ENCODE assay signal across 14 cellular contexts in genomic region chr9:76321185-76321828, GRCh38.
A peak's percentile ranks its signal among the peaks of the same experiment; 100 is the strongest.
DNase-seq lines count a peak whose midpoint lies in the region; FAIRE-seq and TF ChIP-seq lines count a peak whose summit lies in the region.
"Had no signal": no experiment of that assay in that cellular context is flagged by ENCODE, and none has a peak within 500 bp of the region (broad histone marks: within the 10 kb centered on the region; RNA-seq: fewer than 3 reads in every experiment).

No MANE protein-coding gene starts in this region.

- FAIRE-seq in HTR-8/SVneo (lab: Jason Lieb, UNC) (no peak), bronchial epithelial cell (lab: Jason Lieb, UNC) (no peak)

- DNase-seq in ACHN (peak; percentile 40), HTR-8/SVneo (ENCODE audit: insufficient read length, low spot score) (peak; percentile 82), bronchial epithelial cell (ENCODE audit: low read depth) (peak; percentile 78), kidney epithelial cell (ENCODE audit: low read depth) (peak; percentile 71), HAP-1 (ENCODE audit: low spot score in 2 of 2) (no peak), mucosa of gallbladder (ENCODE audit: low spot score) (no peak)
- DNase-seq in CD4-positive, alpha-beta memory T cell: no peak
- DNase-seq in activated CD4-positive, alpha-beta T cell treated with anti-CD3 and anti-CD28 coated beads, Interleukin-2, amount 50 U/mL, for 4 hours: no peak
- DNase-seq: activated CD4-positive, alpha-beta T cell treated with anti-CD3 and anti-CD28 coated beads, Interleukin-2, amount 50 U/mL, for 1 hour; activated gamma-delta T cell; NCI-H524 treated with DMSO at 0.1 percent for 48 hours; retina had no signal

- POLR2A ChIA-PET in CD4-positive, alpha-beta memory T cell (lab: Charles Lee; ENCODE audit: partially characterized antibody): no interaction called here

- H3K4me3 ChIP-seq in bronchial epithelial cell (ENCODE audit: low read depth, low read length) (no peak overlapping the region), kidney epithelial cell (ENCODE audit: low read depth, low read length) (no peak overlapping the region), HAP-1 (no peak overlapping the region)
- no peak overlapping the region for H3K4me3 ChIP-seq in CD4-positive, alpha-beta memory T cell (ENCODE audit: low read length in 2 of 2)
- H3K4me3 ChIP-seq: SK-N-MC had no signal

- no peaks in the 10 kb centered on the region for H3K9me3 Mint-ChIP-seq in CD4-positive, alpha-beta memory T cell
- H3K9me3 Mint-ChIP-seq: dendritic cell treated with granulocyte-macrophage colony-stimulating factor and Interleukin-4, amounts not matched to agents 40 ng/mL and 50 ng/mL, for 4 days had no signal

- no peaks in the 10 kb centered on the region for H3K4me1 Mint-ChIP-seq in CD4-positive, alpha-beta memory T cell

- H3K9me3 ChIP-seq in HAP-1: no peaks in the 10 kb centered on the region
- no peaks in the 10 kb centered on the region for H3K9me3 ChIP-seq in CD4-positive, alpha-beta memory T cell (ENCODE audit: control insufficient read depth in 1 of 2, low read length in 2 of 2)

- no peaks in the 10 kb centered on the region for H3K36me3 ChIP-seq in bronchial epithelial cell (ENCODE audit: control insufficient read depth, insufficient read depth, low read length)
- no peaks in the 10 kb centered on the region for H3K36me3 ChIP-seq in kidney epithelial cell (ENCODE audit: control insufficient read depth, insufficient read depth, low read length)
- H3K36me3 ChIP-seq in HAP-1 (replicated peaks): no peaks in the 10 kb centered on the region
- no peaks in the 10 kb centered on the region for H3K36me3 ChIP-seq in CD4-positive, alpha-beta memory T cell (ENCODE audit: insufficient read depth, low read length)

- H3K4me3 Mint-ChIP-seq in CD4-positive, alpha-beta memory T cell: no peak overlapping the region
- H3K4me3 Mint-ChIP-seq: dendritic cell treated with granulocyte-macrophage colony-stimulating factor and Interleukin-4, amounts not matched to agents 40 ng/mL and 50 ng/mL, for 4 days had no signal

- no peaks in the 10 kb centered on the region for H3K36me3 Mint-ChIP-seq in CD4-positive, alpha-beta memory T cell

- CTCF ChIA-PET in CD4-positive, alpha-beta memory T cell (lab: Charles Lee; ENCODE audit: partially characterized antibody): no interaction called here

- intact Hi-C loops in CD4-positive, alpha-beta memory T cell (cut with micrococcal nuclease): no loop called here

- H3K27me3 Mint-ChIP-seq in CD4-positive, alpha-beta memory T cell: peaks cover 0 to 7% of the 10 kb centered on the region in 2 donors
- H3K27me3 Mint-ChIP-seq: dendritic cell treated with granulocyte-macrophage colony-stimulating factor and Interleukin-4, amounts not matched to agents 40 ng/mL and 50 ng/mL, for 4 days had no signal

- H3K27me3 ChIP-seq in bronchial epithelial cell (ENCODE audit: control insufficient read depth, insufficient read depth, low read length): no peaks in the 10 kb centered on the region
- no peaks in the 10 kb centered on the region for H3K27me3 ChIP-seq in kidney epithelial cell (ENCODE audit: control insufficient read depth, insufficient read depth, low read length)
- no peaks in the 10 kb centered on the region for H3K27me3 ChIP-seq in HAP-1 (ENCODE audit: low read depth)
- H3K27me3 ChIP-seq in CD4-positive, alpha-beta memory T cell (ENCODE audit: insufficient read depth, low read length): no peaks in the 10 kb centered on the region

- H3K4me1 ChIP-seq in HAP-1: no peaks in the 10 kb centered on the region
- H3K4me1 ChIP-seq in CD4-positive, alpha-beta memory T cell (ENCODE audit: insufficient read depth, low read length): no peaks in the 10 kb centered on the region

- H3K27ac ChIP-seq in CD4-positive, alpha-beta memory T cell (ENCODE audit: low read depth, low read length): no peak overlapping the region
- H3K27ac ChIP-seq: SK-N-MC had no signal

- in situ Hi-C loops in ACHN (cut with HindIII; ENCODE audit: low pct_ligation_motif_present, low pct_unique_long_range_greater_than_20kb, low sequenced_read_pairs): no loop called here
- in situ Hi-C loops in HAP-1 (cut with MboI; ENCODE audit: low sequenced_read_pairs): no loop called here

- no peak overlapping the region for H3K27ac Mint-ChIP-seq in CD4-positive, alpha-beta memory T cell
- H3K27ac Mint-ChIP-seq: dendritic cell treated with granulocyte-macrophage colony-stimulating factor and Interleukin-4, amounts not matched to agents 40 ng/mL and 50 ng/mL, for 4 days had no signal

- TF ChIP-seq CTCF in bronchial epithelial cell (IDR thresholded peaks at IDR 0.05; ENCODE audit: insufficient read depth, low read length, severe bottlenecking): no peak
- no peak for TF ChIP-seq CTCF in kidney epithelial cell (IDR thresholded peaks at IDR 0.05; ENCODE audit: insufficient read depth, low read length, poor library complexity, severe bottlenecking)

Comparison
In these comparisons a context has a peak if more than half of its experiments do, and no peak if none do; other contexts are left out.
1. DNase-seq: peak in ACHN (single experiment), HTR-8/SVneo (single experiment), bronchial epithelial cell (single experiment) and kidney epithelial cell (single experiment); none in HAP-1 (0 of 2), CD4-positive, alpha-beta memory T cell (0 of 5), activated CD4-positive, alpha-beta T cell treated with anti-CD3 and anti-CD28 coated beads, Interleukin-2, amount 50 U/mL, for 4 hours (0 of 2) and mucosa of gallbladder (single experiment).